19 cellular contexts compared by ENCODE assay signal in genomic region chr7:71613316-71613715, GRCh38.
DNase-seq lines count a peak whose midpoint lies in the region; ATAC-seq and TF ChIP-seq lines count a peak whose summit lies in the region.
"Had no signal": no experiment of that assay in that cellular context is flagged by ENCODE, and none has a peak within 500 bp of the region (broad histone marks: within the 10 kb centered on the region; RNA-seq: fewer than 3 reads in every experiment).

No MANE protein-coding gene starts in this region.

- DNase-seq in cerebellar cortex (ENCODE audit: low spot score) = peak; percentile 83
- peak; percentile 13 for DNase-seq in retina
- DNase-seq in activated CD8-positive, alpha-beta memory T cell treated with anti-CD3 and anti-CD28 coated beads, Interleukin-2, amount 10 ng/mL, durations not matched to agents 7 days and 5 days = no peak
- DNase-seq in activated CD4-positive, alpha-beta T cell treated with anti-CD3 and anti-CD28 coated beads, Interleukin-2, amount 50 U/mL, for 48 hours = no peak
- DNase-seq in SW 1271 (lab: John Stamatoyannopoulos, UW) = no peak
- no peak for DNase-seq in OCI-M2 (lab: John Stamatoyannopoulos, UW; ENCODE audit: unreplicated experiment)
- DNase-seq: activated CD4-positive, alpha-beta T cell treated with anti-CD3 and anti-CD28 coated beads, Interleukin-2, amount 10 ng/mL, durations not matched to agents 24 days and 14 days; activated T-cell treated with anti-CD3 and anti-CD28 coated beads, Interleukin-2, amount 50 U/mL, for 1 hour; Calu3; left colon; naive thymus-derived CD4-positive, alpha-beta T cell; NCI-H1417; NCI-H226; SIG-M5; T-helper 9 cell had no signal

- no peak overlapping the region for H3K27ac Mint-ChIP-seq in activated CD8-positive, alpha-beta memory T cell treated with anti-CD3 and anti-CD28 coated beads, Interleukin-2, amount 10 ng/mL, durations not matched to agents 7 days and 5 days
- H3K27ac Mint-ChIP-seq: activated CD4-positive, alpha-beta T cell treated with anti-CD3 and anti-CD28 coated beads, Interleukin-2, amount 10 ng/mL, durations not matched to agents 24 days and 14 days; activated naive CD4-positive, alpha-beta T cell treated with anti-CD3 and anti-CD28 coated beads, Interleukin-2, amount 50 U/mL, for 72 hours; naive thymus-derived CD4-positive, alpha-beta T cell had no signal

- no peak overlapping the region for H3K4me3 Mint-ChIP-seq in activated CD8-positive, alpha-beta memory T cell treated with anti-CD3 and anti-CD28 coated beads, Interleukin-2, amount 10 ng/mL, durations not matched to agents 7 days and 5 days
- H3K4me3 Mint-ChIP-seq: activated CD4-positive, alpha-beta T cell treated with anti-CD3 and anti-CD28 coated beads, Interleukin-2, amount 10 ng/mL, durations not matched to agents 24 days and 14 days; naive thymus-derived CD4-positive, alpha-beta T cell had no signal

- no peaks in the 10 kb centered on the region for H4K20me1 ChIP-seq in KMS-11 (ENCODE audit: insufficient read depth)

- peak overlapping the region; percentile 75 for H2AFZ ChIP-seq in KMS-11 (ENCODE audit: low read depth)

- H3K27ac ChIP-seq in KMS-11 = peak overlapping the region; percentile 77
- H3K27ac ChIP-seq in iPS-20b (ENCODE audit: low read length) = no peak overlapping the region
- H3K27ac ChIP-seq: epithelial cell of prostate had no signal

- no peaks in the 10 kb centered on the region for H3K27me3 ChIP-seq in KMS-11 (ENCODE audit: insufficient read depth, low read depth)
- H3K27me3 ChIP-seq in iPS-20b (ENCODE audit: insufficient read depth, low read length) = no peaks in the 10 kb centered on the region

- H3K4me3 ChIP-seq in KMS-11 (IDR thresholded peaks at IDR 0.05; ENCODE audit: insufficient read depth, low read depth, low read length) (no peak overlapping the region), iPS-20b (ENCODE audit: low read length) (no peak overlapping the region)

- H3K4me1 ChIP-seq in KMS-11 (ENCODE audit: low read depth, poor library complexity, severe bottlenecking) = peaks cover 43% of the 10 kb centered on the region
- peaks cover 21% of the 10 kb centered on the region for H3K4me1 ChIP-seq in iPS-20b (ENCODE audit: insufficient read depth, low read length)

- H3K36me3 ChIP-seq in KMS-11 (ENCODE audit: insufficient read depth) = no peaks in the 10 kb centered on the region
- H3K36me3 ChIP-seq in iPS-20b (ENCODE audit: insufficient read depth, low read depth, low read length) = no peaks in the 10 kb centered on the region

- no peaks in the 10 kb centered on the region for H3K36me3 Mint-ChIP-seq in activated CD8-positive, alpha-beta memory T cell treated with anti-CD3 and anti-CD28 coated beads, Interleukin-2, amount 10 ng/mL, durations not matched to agents 7 days and 5 days
- H3K36me3 Mint-ChIP-seq: naive thymus-derived CD4-positive, alpha-beta T cell had no signal

- H3K79me2 ChIP-seq in KMS-11 (ENCODE audit: insufficient read depth, low read depth) = no peaks in the 10 kb centered on the region

- H3K4me1 Mint-ChIP-seq in activated CD8-positive, alpha-beta memory T cell treated with anti-CD3 and anti-CD28 coated beads, Interleukin-2, amount 10 ng/mL, durations not matched to agents 7 days and 5 days = no peaks in the 10 kb centered on the region
- H3K4me1 Mint-ChIP-seq: activated CD4-positive, alpha-beta T cell treated with anti-CD3 and anti-CD28 coated beads, Interleukin-2, amount 10 ng/mL, durations not matched to agents 24 days and 14 days had no signal

- H3K27me3 Mint-ChIP-seq in activated CD8-positive, alpha-beta memory T cell treated with anti-CD3 and anti-CD28 coated beads, Interleukin-2, amount 10 ng/mL, durations not matched to agents 7 days and 5 days = no peaks in the 10 kb centered on the region
- H3K27me3 Mint-ChIP-seq: activated CD4-positive, alpha-beta T cell treated with anti-CD3 and anti-CD28 coated beads, Interleukin-2, amount 10 ng/mL, durations not matched to agents 24 days and 14 days; naive thymus-derived CD4-positive, alpha-beta T cell had no signal

- no peaks in the 10 kb centered on the region for H3K9me3 ChIP-seq in iPS-20b (ENCODE audit: insufficient read depth, low read depth, low read length)

- H3K4me2 ChIP-seq in KMS-11 = peak overlapping the region; percentile 81

- CTCF ChIA-PET in activated CD8-positive, alpha-beta memory T cell treated with anti-CD3 and anti-CD28 coated beads, Interleukin-2, amount 10 ng/mL, durations not matched to agents 7 days and 5 days (lab: Charles Lee) = no interaction called here

- no peak for ATAC-seq in activated CD8-positive, alpha-beta memory T cell treated with anti-CD3 and anti-CD28 coated beads, Interleukin-2, amount 10 ng/mL, durations not matched to agents 7 days and 5 days
- ATAC-seq: activated naive CD4-positive, alpha-beta T cell treated with anti-CD3 and anti-CD28 coated beads, Interleukin-2, amount 50 U/mL, for 72 hours; left colon; naive thymus-derived CD4-positive, alpha-beta T cell had no signal

- H3K9me3 Mint-ChIP-seq in activated CD8-positive, alpha-beta memory T cell treated with anti-CD3 and anti-CD28 coated beads, Interleukin-2, amount 10 ng/mL, durations not matched to agents 7 days and 5 days (ENCODE audit: low read depth) = peaks cover 4% of the 10 kb centered on the region

- no peak for TF ChIP-seq CTCF in KMS-11 (conservative IDR thresholded peaks at IDR 0.05; ENCODE audit: low read depth, low read length)

- H3K9ac ChIP-seq in KMS-11 (peak overlapping the region; percentile 45; the same call in 1 of the 2 replicates), iPS-20b (ENCODE audit: low read depth, low read length) (0 out of 2 replicates have a peak overlapping the region, but pooled peaks have one; percentile 6)

Comparison
In these comparisons a context has a peak if more than half of its experiments do, and no peak if none do; other contexts are left out.
1. DNase-seq: peak in cerebellar cortex (single experiment) and retina (single experiment); none in activated CD8-positive, alpha-beta memory T cell treated with anti-CD3 and anti-CD28 coated beads, Interleukin-2, amount 10 ng/mL, durations not matched to agents 7 days and 5 days (single experiment), activated CD4-positive, alpha-beta T cell treated with anti-CD3 and anti-CD28 coated beads, Interleukin-2, amount 50 U/mL, for 48 hours (0 of 2), SW 1271 (0 of 2) and OCI-M2 (single experiment).